14 cellular contexts compared by ENCODE assay signal in genomic region chr4:10097906-10098769, GRCh38. TPM values are rescaled to one million over a fixed set of nuclear protein-coding genes. Genes with fewer than 3 reads are reported as not detected.
A peak's percentile ranks its signal among the peaks of the same experiment; 100 is the strongest.
DNase-seq lines count a peak whose midpoint lies in the region; ATAC-seq, FAIRE-seq and TF ChIP-seq lines count a peak whose summit lies in the region.
"Had no signal": no experiment of that assay in that cellular context is flagged by ENCODE, and none has a peak within 500 bp of the region (broad histone marks: within the 10 kb centered on the region; RNA-seq: fewer than 3 reads in every experiment).

No MANE protein-coding gene starts in this region.

- H3K4me2 ChIP-seq in endothelial cell of umbilical vein (ENCODE audit: insufficient read depth, low read length) = peak overlapping the region; percentile 1
- H3K4me2 ChIP-seq: hepatocyte had no signal

- H3K4me3 ChIP-seq in WERI-Rb-1 (ENCODE audit: low read depth, low read length) (no peak overlapping the region), endothelial cell of umbilical vein (replicated peaks in 1 of 3; ENCODE audit: insufficient read depth in 1 of 3, low read depth in 1 of 3, low read length in 3 of 3) (no peak overlapping the region)
- H3K4me3 ChIP-seq: HAP-1, hepatocyte, mucosa of descending colon had no signal

- POLR2A ChIA-PET in activated CD4-positive, alpha-beta T cell treated with anti-CD3 and anti-CD28 coated beads for 36 hours (lab: Charles Lee) = interaction anchor here (0.6 to 2.6 kb wide), 3 partner anchors 11 to 19 kb away, joined by 4 to 13 read pairs (median 8); no protein-coding TSS in a partner anchor
- POLR2A ChIA-PET in endothelial cell of umbilical vein (lab: Charles Lee) = interaction anchor here (0.6 to 4.9 kb wide), 5 partner anchors 9 to 23 kb away, joined by 3 to 43 read pairs (median 3); partner anchors contain the start of gene WDR1

- dilution Hi-C loops in endothelial cell of umbilical vein (cut with MboI; ENCODE audit: extremely low pct_ligation_motif_present, low sequenced_read_pairs) = no loop called here

- no peaks in the 10 kb centered on the region for H3K9me1 ChIP-seq in endothelial cell of umbilical vein (replicated peaks; ENCODE audit: control insufficient read depth, extremely low read depth, insufficient read depth, low read length)

- no peak for TF ChIP-seq POLR2A in endothelial cell of umbilical vein (IDR thresholded peaks at IDR 0.05; ENCODE audit: low read depth, low read length)

- H3K4me1 ChIP-seq in endothelial cell of umbilical vein (ENCODE audit: control insufficient read depth, extremely low read depth, insufficient read depth, low read length) = peaks cover 72% of the 10 kb centered on the region
- H3K4me1 ChIP-seq: HAP-1 had no signal

- TF ChIP-seq CTCF in WERI-Rb-1 (IDR thresholded peaks at IDR 0.05; ENCODE audit: low read depth, low read length) = no peak
- TF ChIP-seq CTCF in endothelial cell of umbilical vein (IDR thresholded peaks at IDR 0.05; ENCODE audit: extremely low read depth in 1 of 2, insufficient read depth in 1 of 2, low read depth in 1 of 2, low read length in 2 of 2) = no peak

- H3K9me3 ChIP-seq in WERI-Rb-1 (ENCODE audit: severe bottlenecking) (no peaks in the 10 kb centered on the region), endothelial cell of umbilical vein (replicated peaks; ENCODE audit: control insufficient read depth, insufficient read depth, low read length) (no peaks in the 10 kb centered on the region)
- H3K9me3 ChIP-seq: HAP-1, mucosa of descending colon had no signal

- H3K27ac Mint-ChIP-seq in activated CD4-positive, alpha-beta T cell treated with anti-CD3 and anti-CD28 coated beads for 36 hours = peak overlapping the region; percentile 92
- peak overlapping the region; percentile 91 for H3K27ac Mint-ChIP-seq in stimulated activated naive B cell treated with anti-CD40 and anti-IgM and Interleukin-4, amounts not matched to agents 10 μg/mL and 1 μg/mL and 100 μg/mL, for 72 hours

- H3K79me2 ChIP-seq in endothelial cell of umbilical vein (ENCODE audit: control insufficient read depth, insufficient read depth, low read length) = peaks cover 81% of the 10 kb centered on the region

- no peaks in the 10 kb centered on the region for H3K9me3 Mint-ChIP-seq in activated CD4-positive, alpha-beta T cell treated with anti-CD3 and anti-CD28 coated beads for 36 hours (ENCODE audit: low read depth)
- H3K9me3 Mint-ChIP-seq in stimulated activated naive B cell treated with anti-CD40 and anti-IgM and Interleukin-4, amounts not matched to agents 10 μg/mL and 1 μg/mL and 100 μg/mL, for 72 hours = no peaks in the 10 kb centered on the region

- CTCF ChIA-PET in activated CD4-positive, alpha-beta T cell treated with anti-CD3 and anti-CD28 coated beads for 36 hours (lab: Charles Lee) = interaction anchor here (2.1 to 2.8 kb wide), 2 partner anchors 11 to 20 kb away, joined by 6 to 9 read pairs; no protein-coding TSS in a partner anchor
- CTCF ChIA-PET in endothelial cell of umbilical vein (lab: Charles Lee) = interaction anchor here (1.1 to 1.2 kb wide), 2 partner anchors 8 to 9 kb away, joined by 4 read pairs; no protein-coding TSS in a partner anchor

- no peak for FAIRE-seq in endothelial cell of umbilical vein (lab: Jason Lieb, UNC)
- FAIRE-seq: A204.1, small intestine had no signal

- peaks cover 100% of the 10 kb centered on the region for H3K4me1 Mint-ChIP-seq in activated CD4-positive, alpha-beta T cell treated with anti-CD3 and anti-CD28 coated beads for 36 hours
- peaks cover 72 to 96% of the 10 kb centered on the region in 2 donors for H3K4me1 Mint-ChIP-seq in stimulated activated naive B cell treated with anti-CD40 and anti-IgM and Interleukin-4, amounts not matched to agents 10 μg/mL and 1 μg/mL and 100 μg/mL, for 72 hours

- ATAC-seq in activated CD4-positive, alpha-beta T cell treated with anti-CD3 and anti-CD28 coated beads for 36 hours = no peak
- no peak for ATAC-seq in stimulated activated naive B cell treated with anti-CD40 and anti-IgM and Interleukin-4, amounts not matched to agents 10 μg/mL and 1 μg/mL and 100 μg/mL, for 72 hours (replicated peaks)
- ATAC-seq in HG02852 (IDR thresholded peaks at IDR 0.05; ENCODE audit: unreplicated experiment) = no peak
- ATAC-seq in GM21825 (IDR thresholded peaks at IDR 0.05; ENCODE audit: unreplicated experiment) = no peak
- ATAC-seq: mucosa of descending colon had no signal

- H3K36me3 ChIP-seq in WERI-Rb-1 (peaks cover 92% of the 10 kb centered on the region), endothelial cell of umbilical vein (ENCODE audit: control insufficient read depth in 2 of 2, extremely low read depth in 1 of 2, insufficient read depth in 2 of 2, low read length in 2 of 2) (peaks cover 40 to 64% of the 10 kb centered on the region in 2 experiments)

- H3K27me3 ChIP-seq in WERI-Rb-1 (ENCODE audit: insufficient read depth, low read depth, severe bottlenecking) (no peaks in the 10 kb centered on the region), endothelial cell of umbilical vein (ENCODE audit: control insufficient read depth in 2 of 2, insufficient read depth in 2 of 2, low read length in 2 of 2) (no peaks in the 10 kb centered on the region)
- H3K27me3 ChIP-seq: hepatocyte had no signal

- intact Hi-C loops in activated CD4-positive, alpha-beta T cell treated with anti-CD3 and anti-CD28 coated beads for 36 hours (cut with DNase I, micrococcal nuclease) = loop anchor here in 1 of 2 experiments (5.0 kb wide), 1 partner anchor 406 kb away; no protein-coding TSS in a partner anchor
- intact Hi-C loops in endothelial cell of umbilical vein (cut with micrococcal nuclease) = loop anchor here (10.0 kb wide), 1 partner anchor 1447 kb away; no protein-coding TSS in a partner anchor

- DNase-seq in activated CD4-positive, alpha-beta T cell treated with anti-CD3 and anti-CD28 coated beads for 36 hours = no peak
- no peak for DNase-seq in activated CD4-positive, alpha-beta T cell treated with anti-CD3 and anti-CD28 coated beads for 48 hours
- no peak for DNase-seq in WERI-Rb-1
- DNase-seq in endothelial cell of umbilical vein (ENCODE audit: low read depth, low spot score) = no peak
- no peak for DNase-seq in stimulated activated naive B cell treated with anti-CD40 and anti-IgM and Interleukin-4, amounts not matched to agents 10 μg/mL and 1 μg/mL and 100 μg/mL, for 72 hours
- no peak for DNase-seq in NCI-H187 (lab: John Stamatoyannopoulos, UW)
- DNase-seq: mucosa of descending colon, NCI-H69, small intestine had no signal

- H2AFZ ChIP-seq in endothelial cell of umbilical vein (ENCODE audit: low read depth, low read length) = no peak overlapping the region
- H2AFZ ChIP-seq: hepatocyte had no signal

- H3K27me3 Mint-ChIP-seq in activated CD4-positive, alpha-beta T cell treated with anti-CD3 and anti-CD28 coated beads for 36 hours = no peaks in the 10 kb centered on the region
- no peaks in the 10 kb centered on the region for H3K27me3 Mint-ChIP-seq in stimulated activated naive B cell treated with anti-CD40 and anti-IgM and Interleukin-4, amounts not matched to agents 10 μg/mL and 1 μg/mL and 100 μg/mL, for 72 hours

- H3K9ac ChIP-seq in endothelial cell of umbilical vein (replicated peaks; ENCODE audit: extremely low read depth, insufficient read depth, low read length) = no peak overlapping the region

- peaks cover 87% of the 10 kb centered on the region for H3K36me3 Mint-ChIP-seq in activated CD4-positive, alpha-beta T cell treated with anti-CD3 and anti-CD28 coated beads for 36 hours (ENCODE audit: low read depth)
- peaks cover 78 to 91% of the 10 kb centered on the region in 2 donors for H3K36me3 Mint-ChIP-seq in stimulated activated naive B cell treated with anti-CD40 and anti-IgM and Interleukin-4, amounts not matched to agents 10 μg/mL and 1 μg/mL and 100 μg/mL, for 72 hours

- BruUV-seq in endothelial cell of umbilical vein (replicated peaks; lab: Mats Ljungman, UMichigan) = no TSS peak

- no peaks in the 10 kb centered on the region for H4K20me1 ChIP-seq in endothelial cell of umbilical vein (replicated peaks; ENCODE audit: control insufficient read depth, extremely low read depth, insufficient read depth, low read length)

- H3K4me3 Mint-ChIP-seq in activated CD4-positive, alpha-beta T cell treated with anti-CD3 and anti-CD28 coated beads for 36 hours = no peak overlapping the region
- peak overlapping the region in 1 of 2 donors; percentile 33 for H3K4me3 Mint-ChIP-seq in stimulated activated naive B cell treated with anti-CD40 and anti-IgM and Interleukin-4, amounts not matched to agents 10 μg/mL and 1 μg/mL and 100 μg/mL, for 72 hours

- H3K27ac ChIP-seq in WERI-Rb-1 (peak overlapping the region; percentile 46), endothelial cell of umbilical vein (ENCODE audit: insufficient read depth, low read depth, low read length) (peak overlapping the region; percentile 79)
- H3K27ac ChIP-seq: hepatocyte had no signal

TF ChIP-seq in endothelial cell of umbilical vein, 7 proteins besides CTCF, POLR2A, EP300 and RAD21:
- TF ChIP-seq JUN (IDR thresholded peaks at IDR 0.05; ENCODE audit: borderline replicate concordance, insufficient read depth, insufficient read length, low read depth) (no peak), MAX (IDR thresholded peaks at IDR 0.05; ENCODE audit: insufficient read depth, insufficient read length) (no peak), POLR2AphosphoS5 (IDR thresholded peaks at IDR 0.05; ENCODE audit: insufficient read depth, low read depth, low read length) (no peak), MYC (IDR thresholded peaks at IDR 0.05; ENCODE audit: low read depth, low read length) (no peak), FOS (IDR thresholded peaks at IDR 0.05; ENCODE audit: borderline replicate concordance, insufficient read depth, low read length) (no peak), EZH2 (IDR thresholded peaks at IDR 0.05; ENCODE audit: borderline replicate concordance, low read depth, low read length, severe bottlenecking) (no peak), GATA2 (IDR thresholded peaks at IDR 0.05; ENCODE audit: insufficient read depth, insufficient read length, low read depth, low read length) (no peak)

RNA-seq across cellular contexts. Expression of gene WDR1, which starts 18.5 kb away (rescaled TPM):
- total RNA-seq in activated CD4-positive, alpha-beta T cell treated with anti-CD3 and anti-CD28 coated beads for 36 hours = 100 to 1,000 TPM; 308 to 354 TPM
- 547 and 590 TPM in 2 replicates for total RNA-seq in endothelial cell of umbilical vein
- 660 and 666 TPM in 2 replicates for polyA plus RNA-seq in endothelial cell of umbilical vein
- 591 and 614 TPM in 2 replicates for polyA plus RNA-seq in endothelial cell of umbilical vein (2011; cell fraction: cytosol; rRNA removed)
- polyA plus RNA-seq in endothelial cell of umbilical vein (2011; cell fraction: nucleus; rRNA removed) = 508 and 517 TPM in 2 replicates
- 427 and 456 TPM in 2 replicates for polyA plus RNA-seq in endothelial cell of umbilical vein (2012)
- polyA minus RNA-seq in endothelial cell of umbilical vein = 633 and 649 TPM in 2 replicates
- polyA minus RNA-seq in endothelial cell of umbilical vein (2011; cell fraction: cytosol; rRNA and poly(A)+ RNA removed) = 55.7 TPM
- 186 and 244 TPM in 2 replicates for polyA minus RNA-seq in endothelial cell of umbilical vein (2011; cell fraction: nucleus; rRNA and poly(A)+ RNA removed)
